ENCODE assay signal across 9 cellular contexts in genomic region chr1:230112131-230112701, GRCh38. TPM values are rescaled to one million over a fixed set of nuclear protein-coding genes. Genes with fewer than 3 reads are reported as not detected.
DNase-seq lines count a peak whose midpoint lies in the region; ATAC-seq and TF ChIP-seq lines count a peak whose summit lies in the region.
"Had no signal": no experiment of that assay in that cellular context is flagged by ENCODE, and none has a peak within 500 bp of the region (broad histone marks: within the 10 kb centered on the region; RNA-seq: fewer than 3 reads in every experiment).

No MANE protein-coding gene starts in this region.

- no peaks in the 10 kb centered on the region for H3K27me3 ChIP-seq in DOHH2 (ENCODE audit: control insufficient read depth, low read length)
- H3K27me3 ChIP-seq in endodermal cell (ENCODE audit: control insufficient read depth, insufficient read depth, low read length, poor library complexity, severe bottlenecking) = peaks cover 53% of the 10 kb centered on the region
- H3K27me3 ChIP-seq in spleen (replicated peaks in 1 of 7) = no peaks in the 10 kb centered on the region

- H3K9ac ChIP-seq in endodermal cell (ENCODE audit: extremely low read depth, low read length, poor library complexity, severe bottlenecking) = no peak overlapping the region

- H3K4me3 ChIP-seq in DOHH2 (ENCODE audit: low read length) (peak overlapping the region; percentile 37), endodermal cell (ENCODE audit: low read length) (no peak overlapping the region), spleen (no peak overlapping the region)

- intact Hi-C loops in spleen (cut with DNase I; ENCODE audit: low total_unique reads) = no loop called here

- H3K36me3 Mint-ChIP-seq in endodermal cell (ENCODE audit: low read depth) (peaks cover 7% of the 10 kb centered on the region), osteocyte (ENCODE audit: unreplicated experiment) (peaks cover 3% of the 10 kb centered on the region)

- H3K9me2 ChIP-seq in DOHH2 (replicated peaks; ENCODE audit: control insufficient read depth, low read length) = no peaks in the 10 kb centered on the region

- peaks cover 74% of the 10 kb centered on the region for H3K79me2 ChIP-seq in DOHH2 (ENCODE audit: control insufficient read depth, low read length)

- H3K4me1 Mint-ChIP-seq in endodermal cell = peaks cover 34% of the 10 kb centered on the region
- peaks cover 63% of the 10 kb centered on the region for H3K4me1 Mint-ChIP-seq in osteocyte (ENCODE audit: unreplicated experiment)

- H3K4me2 ChIP-seq in DOHH2 (ENCODE audit: low read length) = peak overlapping the region; percentile 64

- H3K4me1 ChIP-seq in DOHH2 (ENCODE audit: control insufficient read depth, low read length) (peaks cover 66% of the 10 kb centered on the region), endodermal cell (ENCODE audit: control insufficient read depth, insufficient read depth, low read length) (peaks cover 2% of the 10 kb centered on the region), spleen (peaks cover 10 to 69% (median 38%) of the 10 kb centered on the region in 6 donors)

- peaks cover 10% of the 10 kb centered on the region; the same call in 1 of the 2 replicates for H4K20me1 ChIP-seq in DOHH2 (ENCODE audit: control insufficient read depth, insufficient read depth, low read depth, low read length)

- H3K9me3 ChIP-seq in DOHH2 (ENCODE audit: control insufficient read depth, insufficient read depth, low read length) (no peaks in the 10 kb centered on the region), endodermal cell (ENCODE audit: control insufficient read depth, low read length) (no peaks in the 10 kb centered on the region), spleen (no peaks in the 10 kb centered on the region)

- H3K27ac ChIP-seq in DOHH2 (ENCODE audit: low read depth, low read length) = peak overlapping the region; percentile 35
- no peak overlapping the region for H3K27ac ChIP-seq in endodermal cell (ENCODE audit: low read depth, low read length)
- peak overlapping the region in 3 of 8 donors; percentile 13 to 59 (median 21) for H3K27ac ChIP-seq in spleen

- WGBS in endodermal cell (ENCODE audit: insufficient coverage in 1 of 2, insufficient read length in 1 of 2), 2 experiments = 65 to 67% methylated on average over 3 to 7 of the region's 7 CpGs
- 42 to 58% (median 50%) methylated on average over 7 of the region's 7 CpGs for WGBS in spleen, 5 donors

- no peak for TF ChIP-seq POLR2A in spleen (IDR thresholded peaks at IDR 0.05)

- H3K27ac Mint-ChIP-seq in endodermal cell (peak overlapping the region; percentile 66), osteocyte (ENCODE audit: unreplicated experiment) (peak overlapping the region; percentile 92)

- H3K36me3 ChIP-seq in DOHH2 (ENCODE audit: control insufficient read depth, low read length) = peaks cover 15% of the 10 kb centered on the region
- no peaks in the 10 kb centered on the region for H3K36me3 ChIP-seq in endodermal cell (ENCODE audit: control insufficient read depth, insufficient read depth, low read length)
- peaks cover 0 to 25% (median 0%) of the 10 kb centered on the region in 6 donors for H3K36me3 ChIP-seq in spleen

- H3K27me3 Mint-ChIP-seq in endodermal cell (ENCODE audit: insufficient read depth) = peaks cover 68% of the 10 kb centered on the region
- H3K27me3 Mint-ChIP-seq in osteocyte (ENCODE audit: unreplicated experiment) = no peaks in the 10 kb centered on the region

- DNase-seq in NCI-H82 (lab: John Stamatoyannopoulos, UW) (peak; percentile 93), endodermal cell (peak; percentile 53), osteocyte (ENCODE audit: extremely low spot score, unreplicated experiment) (no peak), spleen (no peak), NCI-H446 treated with DMSO at 0.1 percent for 48 hours (lab: John Stamatoyannopoulos, UW) (no peak)
- DNase-seq: T-helper 2 cell had no signal

- ATAC-seq in GM18520 (IDR thresholded peaks at IDR 0.05; ENCODE audit: unreplicated experiment) (no peak), GM19023 (IDR thresholded peaks at IDR 0.05; ENCODE audit: unreplicated experiment) (no peak)

- peaks cover 4% of the 10 kb centered on the region; the same call in 1 of the 2 replicates for H3F3A ChIP-seq in DOHH2 (ENCODE audit: control insufficient read depth, insufficient read depth)

- TF ChIP-seq CTCF in DOHH2 (IDR thresholded peaks at IDR 0.05; ENCODE audit: low read depth, low read length, poor library complexity, severe bottlenecking) = no peak
- TF ChIP-seq CTCF in endodermal cell (conservative IDR thresholded peaks at IDR 0.05) = no peak
- no peak for TF ChIP-seq CTCF in osteocyte (IDR thresholded peaks at IDR 0.05)
- no peak for TF ChIP-seq CTCF in spleen (IDR thresholded peaks at IDR 0.05 in 8 of 11, conservative IDR thresholded peaks at IDR 0.05 in 3 of 11)

- no peaks in the 10 kb centered on the region for H3K9me3 Mint-ChIP-seq in endodermal cell
- no peaks in the 10 kb centered on the region for H3K9me3 Mint-ChIP-seq in osteocyte (ENCODE audit: unreplicated experiment)

- no peak overlapping the region for H3K4me3 Mint-ChIP-seq in endodermal cell
- peak overlapping the region; percentile 38 for H3K4me3 Mint-ChIP-seq in osteocyte (ENCODE audit: unreplicated experiment)

RNA-seq across cellular contexts. Expression of gene GALNT2, which starts 45.2 kb away (rescaled TPM):
- 10 to 100 TPM; 41.6 to 63.5 TPM for total RNA-seq in endodermal cell
- 85.8 TPM for polyA plus RNA-seq in endodermal cell (2013, experiment 1 of 2)
- 77.5 TPM for polyA plus RNA-seq in endodermal cell (2013, experiment 2 of 2)
- 149 TPM in 2 replicates for total RNA-seq in osteocyte
- total RNA-seq in spleen = 10 to 100 TPM; 31.0 to 44.8 (median 40.7) TPM
- 10 to 100 TPM in 2 of 3 donors, 1 to 10 TPM in 1; 7.9 to 13.3 (median 11.4) TPM for polyA plus RNA-seq in spleen

Comparison
In these comparisons a context has a peak if more than half of its experiments do, and no peak if none do; other contexts are left out.
1. DNase-seq: peak in NCI-H82 (single experiment) and endodermal cell (single experiment); none in osteocyte (single experiment), spleen (single experiment) and NCI-H446 treated with DMSO at 0.1 percent for 48 hours (single experiment).